Comparison of ENCODE assay signal across 11 cellular contexts in the genomic region with DNA sequence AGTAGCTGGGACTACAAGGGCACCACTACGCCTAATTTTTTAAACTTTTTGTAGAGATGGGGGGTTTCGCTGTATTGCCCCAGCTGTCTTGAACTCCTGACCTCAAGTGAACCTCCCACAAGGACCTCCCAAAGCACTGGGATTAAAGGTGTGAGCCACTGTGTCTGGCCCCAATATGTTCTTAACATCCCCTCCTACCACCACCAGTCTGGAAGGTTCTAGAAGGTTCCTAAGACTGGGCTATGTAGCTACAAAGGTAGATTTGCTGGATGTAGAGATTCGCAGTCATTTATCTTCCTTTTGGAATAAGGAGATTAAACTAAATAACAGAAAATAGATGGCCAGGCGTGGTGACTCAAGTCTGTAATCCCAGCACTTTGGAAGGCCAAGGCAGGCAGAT. TPM values are rescaled to one million over a fixed set of nuclear protein-coding genes. Genes with fewer than 3 reads are reported as not detected.
"Had no signal": no experiment of that assay in that cellular context is flagged by ENCODE, and none has a peak within 500 bp of the region (broad histone marks: within the 10 kb centered on the region; RNA-seq: fewer than 3 reads in every experiment).

No MANE protein-coding gene starts in this region.

- ATAC-seq: HCT116 had no signal

- FAIRE-seq: HTR-8/SVneo had no signal

- H3K9ac ChIP-seq: GM23248 had no signal

- DNase-seq: GM23248, GOT3, H7, HFFc6, IMR-90, KBM-7 had no signal

- H3K9me3 ChIP-seq: HAP-1 had no signal

- H3K27ac ChIP-seq: GM23248 had no signal

- H2AFZ ChIP-seq: GM23248 had no signal

- H3K4me3 ChIP-seq: GM23248, HAP-1 had no signal

- H3K36me3 ChIP-seq: HAP-1 had no signal

RNA-seq across cellular contexts. Expression of gene HSD17B14, which starts 5.3 kb away (rescaled TPM):
- total RNA-seq: H4, HT-29 had no signal
